15 cellular contexts compared by ENCODE assay signal in genomic region chr3:63333815-63334214, GRCh38. TPM values are rescaled to one million over a fixed set of nuclear protein-coding genes. Genes with fewer than 3 reads are reported as not detected.
DNase-seq lines count a peak whose midpoint lies in the region; ATAC-seq, FAIRE-seq and TF ChIP-seq lines count a peak whose summit lies in the region.
"Had no signal": no experiment of that assay in that cellular context is flagged by ENCODE, and none has a peak within 500 bp of the region (broad histone marks: within the 10 kb centered on the region; RNA-seq: fewer than 3 reads in every experiment).

No MANE protein-coding gene starts in this region.

- no peak overlapping the region for H4K8ac ChIP-seq in mesendoderm (ENCODE audit: low read depth, low read length)

- H3K4me1 Mint-ChIP-seq in CD8-positive, alpha-beta memory T cell = no peaks in the 10 kb centered on the region
- H3K4me1 Mint-ChIP-seq: naive thymus-derived CD8-positive, alpha-beta T cell had no signal

- no peak overlapping the region for H3K23ac ChIP-seq in mesendoderm (ENCODE audit: low read length)

- WGBS in mesendoderm (ENCODE audit: extremely low coverage, insufficient coverage, low lambda C conversion rate) = no CpG with 5 or more reads among the region's 1 CpG

- H3K79me2 ChIP-seq in mesendoderm (ENCODE audit: control insufficient read depth, insufficient read depth, low read length) = no peaks in the 10 kb centered on the region

- no peaks in the 10 kb centered on the region for H3K4me1 ChIP-seq in Panc1 (ENCODE audit: control insufficient read depth, insufficient read depth, low read length)
- no peaks in the 10 kb centered on the region for H3K4me1 ChIP-seq in CD8-positive, alpha-beta memory T cell (ENCODE audit: insufficient read depth, low read length)
- H3K4me1 ChIP-seq in mesendoderm (ENCODE audit: control insufficient read depth, low read depth, low read length) = no peaks in the 10 kb centered on the region

- intact Hi-C loops in Panc1 (cut with micrococcal nuclease; ENCODE audit: unreplicated experiment) = no loop called here

- no peak overlapping the region for H2BK5ac ChIP-seq in mesendoderm (ENCODE audit: low read length)

- H3K27ac ChIP-seq in Panc1 (ENCODE audit: low read length) = no peak overlapping the region
- no peak overlapping the region for H3K27ac ChIP-seq in CD8-positive, alpha-beta memory T cell (ENCODE audit: low read depth, low read length)
- no peak overlapping the region for H3K27ac ChIP-seq in brain microvascular endothelial cell
- no peak overlapping the region for H3K27ac ChIP-seq in mesendoderm (ENCODE audit: low read depth, low read length)

- H3K27me3 Mint-ChIP-seq in CD8-positive, alpha-beta memory T cell = no peaks in the 10 kb centered on the region
- H3K27me3 Mint-ChIP-seq: CD4-positive, alpha-beta T cell had no signal

- POLR2A ChIA-PET in Panc1 (lab: Charles Lee) = no interaction called here
- POLR2A ChIA-PET in CD8-positive, alpha-beta memory T cell (lab: Charles Lee) = no interaction called here

- no peak overlapping the region for H2BK120ac ChIP-seq in mesendoderm (ENCODE audit: low read depth, low read length)

- H3K9me3 ChIP-seq in Panc1 (ENCODE audit: control insufficient read depth, insufficient read depth, low read depth, low read length) = no peaks in the 10 kb centered on the region
- no peaks in the 10 kb centered on the region for H3K9me3 ChIP-seq in CD8-positive, alpha-beta memory T cell (ENCODE audit: low read length)

- no peak overlapping the region for H3K4me3 Mint-ChIP-seq in CD8-positive, alpha-beta memory T cell
- H3K4me3 Mint-ChIP-seq: CD4-positive, alpha-beta T cell; naive thymus-derived CD8-positive, alpha-beta T cell had no signal

- in situ Hi-C loops in Panc1 (cut with HindIII; ENCODE audit: low pct_unique_long_range_greater_than_20kb, low sequenced_read_pairs) = no loop called here
- in situ Hi-C loops in brain microvascular endothelial cell (cut with HindIII; ENCODE audit: low pct_ligation_motif_present, low sequenced_read_pairs) = no loop called here

- no peak overlapping the region for H2AK5ac ChIP-seq in mesendoderm (ENCODE audit: low read length)

- ATAC-seq in Panc1 = no peak
- ATAC-seq: GM12878; K562; naive thymus-derived CD8-positive, alpha-beta T cell had no signal

- FAIRE-seq in A204.1 (lab: Jason Lieb, UNC) = peak; percentile 77
- FAIRE-seq: GM12878, K562 had no signal

- H3K27me3 ChIP-seq in GM06990 (replicated peaks; ENCODE audit: control insufficient read depth, insufficient read depth, low read length) (no peaks in the 10 kb centered on the region; the same call in 1 of the 2 replicates), Panc1 (ENCODE audit: control insufficient read depth, insufficient read depth, low read length) (no peaks in the 10 kb centered on the region), brain microvascular endothelial cell (replicated peaks) (no peaks in the 10 kb centered on the region), mesendoderm (ENCODE audit: insufficient read depth, low read length, poor library complexity) (no peaks in the 10 kb centered on the region)
- H3K27me3 ChIP-seq in CD8-positive, alpha-beta memory T cell (ENCODE audit: insufficient read depth, low read length, poor library complexity, severe bottlenecking) = no peaks in the 10 kb centered on the region

- DNase-seq in GM06990 (ENCODE audit: extremely low read depth, insufficient read length) (no peak), Panc1 (ENCODE audit: low read depth, low spot score) (no peak), fibroblast of peridontal ligament (ENCODE audit: extremely low read depth) (peak; percentile 40), brain microvascular endothelial cell (no peak), mesendoderm (no peak)
- no peak for DNase-seq in CD8-positive, alpha-beta memory T cell
- no peak for DNase-seq in stimulated activated CD4-positive, alpha-beta T cell treated with anti-CD3 and anti-CD28 coated beads, Interleukin-1b, Interleukin-23, amount 100 ng/mL, for 48 hours
- DNase-seq: CD4-positive, alpha-beta T cell; islet precursor cell; naive thymus-derived CD8-positive, alpha-beta T cell; NCI-H345; stimulated activated CD4-positive, alpha-beta T cell treated with anti-CD3 and anti-CD28 coated beads, Interleukin-15, amount 100 ng/mL, for 24 hours had no signal

- H3K56ac ChIP-seq in mesendoderm (ENCODE audit: low read length) = no peak overlapping the region

- H3K36me3 ChIP-seq in GM06990 (ENCODE audit: control insufficient read depth, insufficient read depth, low read length) (no peaks in the 10 kb centered on the region), Panc1 (ENCODE audit: control insufficient read depth, insufficient read depth, low read length) (no peaks in the 10 kb centered on the region), brain microvascular endothelial cell (replicated peaks) (no peaks in the 10 kb centered on the region), mesendoderm (ENCODE audit: control insufficient read depth, insufficient read depth, low read length) (no peaks in the 10 kb centered on the region)
- H3K36me3 ChIP-seq in CD8-positive, alpha-beta memory T cell (ENCODE audit: insufficient read depth, low read length) = no peaks in the 10 kb centered on the region

- H3K4me2 ChIP-seq in mesendoderm (ENCODE audit: low read length) = no peak overlapping the region

- no peak overlapping the region for H3K9ac ChIP-seq in mesendoderm (ENCODE audit: low read length)

- CTCF ChIA-PET in Panc1 (lab: Charles Lee) = interaction anchor here (0.7 kb wide), 1 partner anchor 898 kb away, joined by 3 read pairs; no protein-coding TSS in a partner anchor
- CTCF ChIA-PET in CD8-positive, alpha-beta memory T cell (lab: Charles Lee) = no interaction called here

- H4K5ac ChIP-seq in mesendoderm (ENCODE audit: low read length) = no peak overlapping the region

- H3K18ac ChIP-seq in mesendoderm (ENCODE audit: low read length) = no peak overlapping the region

- TF ChIP-seq CTCF in GM06990 (IDR thresholded peaks at IDR 0.05; ENCODE audit: insufficient read depth, low read length, poor library complexity, severe bottlenecking) (peak; percentile 8), Panc1 (IDR thresholded peaks at IDR 0.05) (peak; percentile 20; the same call in 1 of the 2 replicates), brain microvascular endothelial cell (IDR thresholded peaks at IDR 0.05; ENCODE audit: low read depth, low read length, missing control alignments) (no peak)

- peaks cover 0 to 3% (median 0%) of the 10 kb centered on the region in 5 donors for H3K9me3 Mint-ChIP-seq in CD8-positive, alpha-beta memory T cell
- H3K9me3 Mint-ChIP-seq: CD4-positive, alpha-beta T cell; naive thymus-derived CD8-positive, alpha-beta T cell had no signal

- no peaks in the 10 kb centered on the region for H3K79me1 ChIP-seq in mesendoderm (ENCODE audit: low read length)

- no peak overlapping the region for H3K4me3 ChIP-seq in GM06990 (replicated peaks; ENCODE audit: low read depth, low read length)
- no peak overlapping the region for H3K4me3 ChIP-seq in Panc1 (ENCODE audit: low read depth in 2 of 2, low read length in 2 of 2)
- no peak overlapping the region for H3K4me3 ChIP-seq in CD8-positive, alpha-beta memory T cell (ENCODE audit: low read length)
- H3K4me3 ChIP-seq in brain microvascular endothelial cell (ENCODE audit: low read depth, low read length) = no peak overlapping the region
- H3K4me3 ChIP-seq in mesendoderm (ENCODE audit: low read length) = no peak overlapping the region
- H3K4me3 ChIP-seq: GM12878, K562 had no signal

- no TSS peak for BruUV-seq in Panc1 (replicated peaks; lab: Mats Ljungman, UMichigan)

- H3K4ac ChIP-seq in mesendoderm (ENCODE audit: low read depth, low read length) = no peak overlapping the region

- H3K36me3 Mint-ChIP-seq in CD8-positive, alpha-beta memory T cell = no peaks in the 10 kb centered on the region
- H3K36me3 Mint-ChIP-seq: naive thymus-derived CD8-positive, alpha-beta T cell had no signal

- no peak overlapping the region for H3K27ac Mint-ChIP-seq in CD8-positive, alpha-beta memory T cell
- H3K27ac Mint-ChIP-seq: CD4-positive, alpha-beta T cell; naive thymus-derived CD8-positive, alpha-beta T cell had no signal

- H2BK15ac ChIP-seq in mesendoderm (replicated peaks; ENCODE audit: low read depth) = no peak overlapping the region

RNA-seq across cellular contexts. Expression of gene SYNPR, which starts 55.7 kb away (rescaled TPM):
- total RNA-seq in Panc1 (2021; ENCODE audit: unreplicated experiment) = not detected
- not detected for polyA plus RNA-seq in Panc1 (2012; ENCODE audit: insufficient read length)
- total RNA-seq in CD8-positive, alpha-beta memory T cell = not detected
- not detected for polyA plus RNA-seq in CD8-positive, alpha-beta memory T cell
- 0.04 TPM for polyA plus RNA-seq in mesendoderm (2013, experiment 1 of 2)
- 0.07 TPM for polyA plus RNA-seq in mesendoderm (2013, experiment 2 of 2)
- total RNA-seq: CD4-positive, alpha-beta T cell; GM12878; K562; naive thymus-derived CD8-positive, alpha-beta T cell had no signal
- polyA plus RNA-seq: GM12878; K562; naive thymus-derived CD8-positive, alpha-beta T cell had no signal
